In the genomic region with DNA sequence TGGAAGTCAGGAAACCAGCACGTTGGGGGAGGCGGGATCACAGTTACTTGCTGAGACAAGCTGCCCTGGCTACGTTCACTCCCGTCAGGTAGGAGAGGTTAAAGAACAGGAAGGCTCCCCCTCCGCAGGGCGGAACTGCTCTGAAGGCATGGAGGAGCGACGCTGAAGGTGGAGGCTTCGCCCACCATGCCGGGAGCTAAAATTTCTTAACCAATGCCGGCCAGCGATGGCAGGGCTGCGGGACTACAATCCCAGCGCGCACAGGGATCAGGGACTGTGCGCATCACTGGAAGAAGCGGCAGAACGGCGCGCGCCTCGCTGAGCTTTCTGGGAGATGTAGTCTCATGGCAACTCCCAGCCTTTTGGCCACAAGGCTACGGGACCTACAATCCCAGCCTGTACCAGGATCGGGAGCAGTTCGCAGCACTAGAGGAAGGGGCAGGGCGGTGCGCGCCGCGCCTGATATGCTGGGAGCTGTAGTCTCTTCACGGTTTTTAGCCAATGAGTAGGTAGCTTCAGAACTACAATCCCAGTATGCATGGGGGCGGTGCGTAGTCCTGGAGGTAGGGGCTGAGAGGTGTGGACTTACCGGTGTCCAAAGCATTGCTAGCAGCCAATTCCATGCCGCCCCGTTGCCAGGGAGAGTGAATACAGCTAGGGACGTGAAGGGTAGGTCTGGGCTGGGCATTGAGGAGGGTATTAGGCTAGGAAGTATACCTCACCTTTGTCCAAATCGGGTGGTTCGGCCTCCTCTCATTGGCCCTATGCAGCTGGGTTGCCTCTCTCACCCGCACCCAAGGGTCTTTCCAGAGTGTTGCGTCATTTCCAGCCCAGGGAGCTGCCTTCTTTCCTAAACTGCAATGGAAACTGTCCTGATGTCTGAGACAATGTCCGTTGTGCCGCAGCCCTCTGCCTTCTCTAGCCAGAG, we compare ENCODE assay signal across 1 cellular context.
TF ChIP-seq lines count a peak whose summit lies in the region.

No MANE protein-coding gene starts in this region.

TF ChIP-seq in SK-N-SH treated with all-trans-retinoic acid at 6 μM for 48 hours, 23 proteins besides CTCF, POLR2A, EP300 and RAD21 (continued from another document):
- TF ChIP-seq, protein P1, sequence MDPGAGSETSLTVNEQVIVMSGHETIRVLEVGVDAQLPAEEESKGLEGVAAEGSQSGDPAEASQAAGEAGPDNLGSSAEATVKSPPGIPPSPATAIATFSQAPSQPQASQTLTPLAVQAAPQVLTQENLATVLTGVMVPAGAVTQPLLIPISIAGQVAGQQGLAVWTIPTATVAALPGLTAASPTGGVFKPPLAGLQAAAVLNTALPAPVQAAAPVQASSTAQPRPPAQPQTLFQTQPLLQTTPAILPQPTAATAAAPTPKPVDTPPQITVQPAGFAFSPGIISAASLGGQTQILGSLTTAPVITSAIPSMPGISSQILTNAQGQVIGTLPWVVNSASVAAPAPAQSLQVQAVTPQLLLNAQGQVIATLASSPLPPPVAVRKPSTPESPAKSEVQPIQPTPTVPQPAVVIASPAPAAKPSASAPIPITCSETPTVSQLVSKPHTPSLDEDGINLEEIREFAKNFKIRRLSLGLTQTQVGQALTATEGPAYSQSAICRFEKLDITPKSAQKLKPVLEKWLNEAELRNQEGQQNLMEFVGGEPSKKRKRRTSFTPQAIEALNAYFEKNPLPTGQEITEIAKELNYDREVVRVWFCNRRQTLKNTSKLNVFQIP (CRISPR knock-in tag; IDR thresholded peaks at IDR 0.05; ENCODE audit: borderline replicate concordance, low read depth): no peak
- TF ChIP-seq TOX (CRISPR knock-in tag; IDR thresholded peaks at IDR 0.05; ENCODE audit: borderline replicate concordance) (no peak), ESRRG (CRISPR knock-in tag; IDR thresholded peaks at IDR 0.05) (no peak)
